ENCODE assay signal across 8 cellular contexts in genomic region chr19:44141191-44142013, GRCh38. TPM values are rescaled to one million over a fixed set of nuclear protein-coding genes. Genes with fewer than 3 reads are reported as not detected.
DNase-seq lines count a peak whose midpoint lies in the region; ATAC-seq and TF ChIP-seq lines count a peak whose summit lies in the region.

Gene ZNF234, plus strand, starts transcription at chr19:44141554. Its CDS starts 3,079 bp downstream, at chr19:44144633.

- peak within 1 kb of the TSS; percentile 98 for H3K4me3 Mint-ChIP-seq in dendritic cell treated with granulocyte-macrophage colony-stimulating factor and Interleukin-4, amounts not matched to agents 40 ng/mL and 50 ng/mL, for 4 days

- H3K27ac Mint-ChIP-seq in dendritic cell treated with granulocyte-macrophage colony-stimulating factor and Interleukin-4, amounts not matched to agents 40 ng/mL and 50 ng/mL, for 4 days = peak within 1 kb of the TSS; percentile 98

- peaks cover 4 to 20% of the 10 kb centered on the region in 2 donors for H3K4me1 ChIP-seq in left lung

- no peak for TF ChIP-seq CTCF in GM12864 (IDR thresholded peaks at IDR 0.05; ENCODE audit: low read depth, low read length, missing control alignments)
- TF ChIP-seq CTCF in left lung (IDR thresholded peaks at IDR 0.05) = no peak

- intact Hi-C loops in dendritic cell treated with granulocyte-macrophage colony-stimulating factor and Interleukin-4, amounts not matched to agents 40 ng/mL and 50 ng/mL, for 4 days (cut with micrococcal nuclease) = loop anchor here (1.0 to 2.0 kb wide), 3 partner anchors 23 to 71 kb away; partner anchors contain the start of genes ZNF225 and ZNF227
- intact Hi-C loops in left lung (cut with DNase I) = no loop called here

- H3K27me3 ChIP-seq in left lung = no peaks in the 10 kb centered on the region

- peaks cover 15% of the 10 kb centered on the region for H3K9me3 Mint-ChIP-seq in dendritic cell treated with granulocyte-macrophage colony-stimulating factor and Interleukin-4, amounts not matched to agents 40 ng/mL and 50 ng/mL, for 4 days

- peak within 1 kb of the TSS; percentile 64 to 78 for H3K27ac ChIP-seq in left lung

- H3K36me3 ChIP-seq in left lung = peaks cover 0 to 21% of the 10 kb centered on the region in 2 donors

- peaks cover 40% of the 10 kb centered on the region for H3K36me3 Mint-ChIP-seq in dendritic cell treated with granulocyte-macrophage colony-stimulating factor and Interleukin-4, amounts not matched to agents 40 ng/mL and 50 ng/mL, for 4 days (ENCODE audit: low read depth)

- H3K27me3 Mint-ChIP-seq in dendritic cell treated with granulocyte-macrophage colony-stimulating factor and Interleukin-4, amounts not matched to agents 40 ng/mL and 50 ng/mL, for 4 days = peaks cover 3% of the 10 kb centered on the region

- ATAC-seq in HG02938 (IDR thresholded peaks at IDR 0.05; ENCODE audit: unreplicated experiment) (peak; percentile 79), left lung (peak; percentile 100)

- peaks cover 17% of the 10 kb centered on the region for H3K4me1 Mint-ChIP-seq in dendritic cell treated with granulocyte-macrophage colony-stimulating factor and Interleukin-4, amounts not matched to agents 40 ng/mL and 50 ng/mL, for 4 days (ENCODE audit: low read depth)

- peak within 1 kb of the TSS; percentile 83 for H3K4me3 ChIP-seq in GM12864 (ENCODE audit: low read depth, low read length)
- peak within 1 kb of the TSS; percentile 89 to 91 for H3K4me3 ChIP-seq in left lung

- DNase-seq in GM12864 (ENCODE audit: low read depth) (peak; percentile 48), NCI-H460 (ENCODE audit: extremely low read depth, low read depth) (peak; percentile 40), left lung (peak; percentile 84 to 87), cortex of kidney (lab: John Stamatoyannopoulos, UW) (no peak)
- DNase-seq in activated CD4-positive, alpha-beta T cell treated with anti-CD3 and anti-CD28 coated beads, Interleukin-2, amount 50 U/mL, for 24 hours (ENCODE audit: low read depth in 1 of 2, low spot score in 1 of 2) = peak; percentile 47 to 68
- DNase-seq in stimulated activated CD4-positive, alpha-beta T cell treated with anti-CD3 and anti-CD28 coated beads, Interleukin-1b, Interleukin-23, amount 100 ng/mL, for 48 hours = peak; percentile 64

- no peaks in the 10 kb centered on the region for H3K9me3 ChIP-seq in left lung

RNA-seq across cellular contexts. Expression of gene ZNF234, which starts in this region (rescaled TPM):
- 8.5 and 8.6 TPM in 2 replicates for total RNA-seq in NCI-H460 (2014; rRNA removed; shearing (Covaris generic))
- 8.7 and 12.6 TPM in 2 replicates for polyA plus RNA-seq in NCI-H460 (2014; cell fraction: nucleus; rRNA removed)
- 10 to 100 TPM; 11.2 to 13.0 TPM for total RNA-seq in left lung
